9 cellular contexts compared by ENCODE assay signal in genomic region chr11:61567286-61568061, GRCh38. TPM values are rescaled to one million over a fixed set of nuclear protein-coding genes. Genes with fewer than 3 reads are reported as not detected.
DNase-seq lines count a peak whose midpoint lies in the region; ATAC-seq, FAIRE-seq and TF ChIP-seq lines count a peak whose summit lies in the region.
"Had no signal": no experiment of that assay in that cellular context is flagged by ENCODE, and none has a peak within 500 bp of the region (broad histone marks: within the 10 kb centered on the region; RNA-seq: fewer than 3 reads in every experiment).

No MANE protein-coding gene starts in this region.

- no peak overlapping the region for H3K27ac Mint-ChIP-seq in activated CD8-positive, alpha-beta T cell treated with anti-CD3 and anti-CD28 coated beads, Interleukin-2, amount 10 ng/mL, durations not matched to agents 7 days and 5 days
- H3K27ac Mint-ChIP-seq: activated naive CD8-positive, alpha-beta T cell had no signal

- H3K36me3 ChIP-seq in H1 (ENCODE audit: control insufficient read depth in 2 of 4, insufficient read depth in 4 of 4, low read length in 3 of 4): no peaks in the 10 kb centered on the region
- no peaks in the 10 kb centered on the region for H3K36me3 ChIP-seq in mesenchymal stem cell (ENCODE audit: control insufficient read depth in 1 of 2, insufficient read depth in 2 of 2, low read depth in 1 of 2, low read length in 2 of 2)

- H3K9me3 ChIP-seq in H1 (ENCODE audit: insufficient read depth in 2 of 2, low read depth in 1 of 2, low read length in 1 of 2): no peaks in the 10 kb centered on the region
- no peaks in the 10 kb centered on the region for H3K9me3 ChIP-seq in mesenchymal stem cell (ENCODE audit: control insufficient read depth, low read length)

- H4K5ac ChIP-seq in H1 (ENCODE audit: insufficient read length, low read depth, low read length): no peak overlapping the region

- H3K4me3 Mint-ChIP-seq in activated CD8-positive, alpha-beta T cell treated with anti-CD3 and anti-CD28 coated beads, Interleukin-2, amount 10 ng/mL, durations not matched to agents 7 days and 5 days: no peak overlapping the region
- H3K4me3 Mint-ChIP-seq: activated naive CD8-positive, alpha-beta T cell had no signal

- peaks cover 4% of the 10 kb centered on the region for H3K23me2 ChIP-seq in H1 (ENCODE audit: low read depth, low read length)

- H2BK120ac ChIP-seq in H1 (replicated peaks; ENCODE audit: low read depth, low read length) (no peak overlapping the region), mesenchymal stem cell (ENCODE audit: low read depth, low read length) (no peak overlapping the region)

- H2BK5ac ChIP-seq in H1 (ENCODE audit: low read depth, low read length): no peak overlapping the region
- no peak overlapping the region for H2BK5ac ChIP-seq in mesenchymal stem cell (ENCODE audit: low read depth, low read length, poor library complexity, severe bottlenecking)

- TF ChIP-seq POLR2A in H1 (IDR thresholded peaks at IDR 0.05; ENCODE audit: control extremely low read depth in 1 of 2, low read depth in 2 of 2, low read length in 2 of 2): no peak

- H2AK5ac ChIP-seq in H1 (ENCODE audit: low read depth, low read length) (no peak overlapping the region), mesenchymal stem cell (ENCODE audit: low read length, severe bottlenecking) (no peak overlapping the region)

- H2BK12ac ChIP-seq in H1 (ENCODE audit: low read depth, low read length) (no peak overlapping the region), mesenchymal stem cell (ENCODE audit: low read length in 2 of 2) (no peak overlapping the region)

- H3K4me1 Mint-ChIP-seq in activated CD8-positive, alpha-beta T cell treated with anti-CD3 and anti-CD28 coated beads, Interleukin-2, amount 10 ng/mL, durations not matched to agents 7 days and 5 days (ENCODE audit: low read depth): no peaks in the 10 kb centered on the region

- H3K23ac ChIP-seq in H1 (ENCODE audit: insufficient read length) (no peak overlapping the region), mesenchymal stem cell (ENCODE audit: low read length in 2 of 2) (no peak overlapping the region)

- POLR2A ChIA-PET in GM10248 (lab: Yijun Ruan, JAX): interaction anchor here (1.0 kb wide), 1 partner anchor 7 kb away, joined by 3 read pairs; no protein-coding TSS in a partner anchor
- POLR2A ChIA-PET in activated CD8-positive, alpha-beta T cell treated with anti-CD3 and anti-CD28 coated beads, Interleukin-2, amount 10 ng/mL, durations not matched to agents 7 days and 5 days (lab: Charles Lee): interaction anchor here (1.0 kb wide), 1 partner anchor 20 kb away, joined by 3 read pairs; no protein-coding TSS in a partner anchor
- POLR2A ChIA-PET in H1 (lab: Charles Lee; ENCODE audit: partially characterized antibody): interaction anchor here (0.6 to 1.5 kb wide), 10 partner anchors 10 to 279 kb away, joined by 3 to 4 read pairs (median 3); no protein-coding TSS in a partner anchor

- H3K27me3 ChIP-seq in H1 (replicated peaks in 1 of 4; ENCODE audit: control insufficient read depth in 3 of 4, extremely low read depth in 1 of 4, insufficient read depth in 3 of 4, low read length in 3 of 4) (peaks cover 0 to 10% (median 4%) of the 10 kb centered on the region in 4 experiments; a peak in 3 of 7 replicates), mesenchymal stem cell (ENCODE audit: control insufficient read depth in 1 of 2, insufficient read depth in 1 of 2, low read length in 2 of 2) (peaks cover 75 to 81% of the 10 kb centered on the region in 2 experiments)

- peak; percentile 40 to 63; a peak in 3 of 4 replicates for TF ChIP-seq RAD21 in H1 (IDR thresholded peaks at IDR 0.05 in 1 of 2, conservative IDR thresholded peaks at IDR 0.05 in 1 of 2; ENCODE audit: low read depth in 2 of 2, low read length in 2 of 2)

- H3K14ac ChIP-seq in H1 (ENCODE audit: insufficient read length) (no peak overlapping the region), mesenchymal stem cell (ENCODE audit: low read length in 2 of 2) (no peak overlapping the region)

- CTCF ChIA-PET in GM10248 (lab: Yijun Ruan, JAX): interaction anchor here (0.8 to 3.2 kb wide), 9 partner anchors 9 to 121 kb away, joined by 3 to 11 read pairs (median 3); partner anchors contain the start of gene SYT7
- CTCF ChIA-PET in activated CD8-positive, alpha-beta T cell treated with anti-CD3 and anti-CD28 coated beads, Interleukin-2, amount 10 ng/mL, durations not matched to agents 7 days and 5 days (lab: Charles Lee): interaction anchor here (0.9 to 1.9 kb wide), 5 partner anchors 14 to 71 kb away, joined by 3 to 7 read pairs (median 5); no protein-coding TSS in a partner anchor
- CTCF ChIA-PET in H1 (lab: Charles Lee; ENCODE audit: partially characterized antibody): interaction anchor here (0.7 to 13.8 kb wide), 42 partner anchors 9 to 303 kb away, joined by 3 to 330 read pairs (median 6); partner anchors contain the start of gene SYT7

- H4K91ac ChIP-seq in H1 (replicated peaks; ENCODE audit: insufficient read length, low read length) (no peak overlapping the region), mesenchymal stem cell (ENCODE audit: low read length) (no peak overlapping the region)

- no peak overlapping the region for H2BK20ac ChIP-seq in H1 (ENCODE audit: low read length)

- H3K27ac ChIP-seq in H1 (ENCODE audit: low read depth, low read length): no peak overlapping the region
- H3K27ac ChIP-seq in mesenchymal stem cell (ENCODE audit: low read length, poor library complexity, severe bottlenecking): no peak overlapping the region

- H3K56ac ChIP-seq in H1 (replicated peaks; ENCODE audit: insufficient read length, low read depth, low read length): no peak overlapping the region

- H3K4me1 ChIP-seq in H1 (replicated peaks in 1 of 4; ENCODE audit: control insufficient read depth in 3 of 4, insufficient read depth in 4 of 4, low read length in 3 of 4) (peaks cover 0 to 14% (median 5%) of the 10 kb centered on the region in 4 experiments; a peak in 5 of 7 replicates), mesenchymal stem cell (ENCODE audit: control insufficient read depth, insufficient read depth, low read depth, low read length) (peaks cover 3% of the 10 kb centered on the region)

- ATAC-seq in activated CD8-positive, alpha-beta T cell treated with anti-CD3 and anti-CD28 coated beads, Interleukin-2, amount 10 ng/mL, durations not matched to agents 7 days and 5 days: peak; percentile 89
- ATAC-seq in GM21447 (IDR thresholded peaks at IDR 0.05; ENCODE audit: unreplicated experiment): no peak
- ATAC-seq in GM19395 (IDR thresholded peaks at IDR 0.05; ENCODE audit: unreplicated experiment): no peak

- TF ChIP-seq CTCF in GM10248 (IDR thresholded peaks at IDR 0.05; ENCODE audit: control extremely low read depth, extremely low read depth, low read depth, missing control alignments) (peak; percentile 6), H1 (IDR thresholded peaks at IDR 0.05; ENCODE audit: control extremely low read depth in 1 of 3, insufficient read depth in 1 of 3, low read depth in 1 of 3, low read length in 3 of 3) (peak; percentile 95 to 98 (median 96))

- H4K8ac ChIP-seq in H1 (ENCODE audit: extremely low read depth, insufficient read depth, low read length) (no peak overlapping the region; the same call in 1 of the 2 replicates), mesenchymal stem cell (ENCODE audit: low read length) (no peak overlapping the region)

- DNase-seq in GM10248 (ENCODE audit: extremely low spot score) (peak; percentile 84), NCI-H460 (ENCODE audit: extremely low read depth, low read depth) (peak; percentile 75), H1 (ENCODE audit: low read depth in 1 of 2, low spot score in 2 of 2) (peak; percentile 58 to 98), mesenchymal stem cell (peak; percentile 72)
- peak; percentile 88 for DNase-seq in activated CD8-positive, alpha-beta T cell treated with anti-CD3 and anti-CD28 coated beads, Interleukin-2, amount 10 ng/mL, durations not matched to agents 7 days and 5 days
- peak; percentile 36 to 50 for DNase-seq in stimulated activated CD8-positive, alpha-beta memory T cell treated with anti-CD3 and anti-CD28 coated beads, Interleukin-15, amount 100 ng/mL, for 48 hours (ENCODE audit: low read depth in 2 of 2)

- no peaks in the 10 kb centered on the region; a peak in 1 of 4 replicates for H3K79me2 ChIP-seq in H1 (ENCODE audit: control insufficient read depth in 1 of 2, insufficient read depth in 2 of 2, low read length in 2 of 2)

- peak overlapping the region; percentile 16 to 54 (median 39); a peak in 6 of 8 replicates for H3K4me3 ChIP-seq in H1 (ENCODE audit: extremely low read depth in 1 of 4, insufficient read depth in 2 of 4, low read depth in 3 of 4, low read length in 4 of 4)
- peak overlapping the region in 1 of 2 experiments; percentile 69 for H3K4me3 ChIP-seq in mesenchymal stem cell (ENCODE audit: insufficient read depth in 1 of 2, low read depth in 1 of 2, low read length in 2 of 2)

- H3K18ac ChIP-seq in H1 (ENCODE audit: extremely low read depth, low read length): peak overlapping the region; percentile 94; the same call in 1 of the 2 replicates
- no peak overlapping the region for H3K18ac ChIP-seq in mesenchymal stem cell (ENCODE audit: low read depth in 1 of 2, low read length in 2 of 2)

- peaks cover 8% of the 10 kb centered on the region for H3K79me1 ChIP-seq in H1 (ENCODE audit: low read depth, low read length)
- no peaks in the 10 kb centered on the region for H3K79me1 ChIP-seq in mesenchymal stem cell (replicated peaks; ENCODE audit: low read length, poor library complexity, severe bottlenecking)

- H3K9ac ChIP-seq in H1 (replicated peaks in 1 of 4; ENCODE audit: extremely low read depth in 1 of 4, low read depth in 3 of 4, low read length in 3 of 4) (no peak overlapping the region), mesenchymal stem cell (ENCODE audit: low read length) (no peak overlapping the region)

- H3K27me3 Mint-ChIP-seq in activated CD8-positive, alpha-beta T cell treated with anti-CD3 and anti-CD28 coated beads, Interleukin-2, amount 10 ng/mL, durations not matched to agents 7 days and 5 days (ENCODE audit: low read depth): peaks cover 13% of the 10 kb centered on the region

- peak overlapping the region; percentile 75 to 98 for H3K4me2 ChIP-seq in H1 (ENCODE audit: insufficient read depth in 1 of 2, low read depth in 2 of 2, low read length in 2 of 2)
- H3K4me2 ChIP-seq in mesenchymal stem cell (ENCODE audit: low read length, poor library complexity, severe bottlenecking): no peak overlapping the region

- H3K36me3 Mint-ChIP-seq in activated CD8-positive, alpha-beta T cell treated with anti-CD3 and anti-CD28 coated beads, Interleukin-2, amount 10 ng/mL, durations not matched to agents 7 days and 5 days (ENCODE audit: low read depth): no peaks in the 10 kb centered on the region
- H3K36me3 Mint-ChIP-seq: activated naive CD8-positive, alpha-beta T cell had no signal

- no peak for TF ChIP-seq EP300 in H1 (IDR thresholded peaks at IDR 0.05; ENCODE audit: borderline replicate concordance in 1 of 2, low read depth in 2 of 2, low read length in 2 of 2)

- peaks cover 9 to 30% of the 10 kb centered on the region in 2 experiments for H4K20me1 ChIP-seq in H1 (replicated peaks in 1 of 2; ENCODE audit: control insufficient read depth in 1 of 2, insufficient read depth in 2 of 2, low read length in 2 of 2)

- H3K9me3 Mint-ChIP-seq in activated CD8-positive, alpha-beta T cell treated with anti-CD3 and anti-CD28 coated beads, Interleukin-2, amount 10 ng/mL, durations not matched to agents 7 days and 5 days (ENCODE audit: insufficient read depth): no peaks in the 10 kb centered on the region

- peak; percentile 63 for FAIRE-seq in H1 (lab: Jason Lieb, UNC)

- WGBS in H1 (ENCODE audit: extremely low coverage in 1 of 2, insufficient coverage in 1 of 2, insufficient read length in 1 of 2, insufficient replicate concordance in 2 of 2, low coverage in 1 of 2, low lambda C conversion rate in 2 of 2, missing lambda C conversion rate in 1 of 2), 2 experiments: 5% methylated on average over 45 of the region's 46 CpGs; no CpG with 5 or more reads in 1 of the 2 experiments
- 2% methylated on average over 41 of the region's 46 CpGs for WGBS in mesenchymal stem cell

- no peak overlapping the region for H2BK15ac ChIP-seq in H1 (ENCODE audit: low read length)
- no peak overlapping the region for H2BK15ac ChIP-seq in mesenchymal stem cell (ENCODE audit: low read depth, poor library complexity, severe bottlenecking)

- H3K4ac ChIP-seq in H1 (replicated peaks; ENCODE audit: insufficient read length, low read depth, low read length) (no peak overlapping the region), mesenchymal stem cell (ENCODE audit: low read depth in 1 of 2, low read length in 2 of 2) (no peak overlapping the region)

- H2AFZ ChIP-seq in H1 (ENCODE audit: low read length): no peak overlapping the region
- H2AFZ ChIP-seq in mesenchymal stem cell (ENCODE audit: low read depth, low read length): no peak overlapping the region

RNA-seq across cellular contexts. Expression of gene SYT7, which starts 13.4 kb away (rescaled TPM):
- total RNA-seq in NCI-H460 (2014; rRNA removed; shearing (Covaris generic)): 0.29 and 0.47 TPM in 2 replicates
- 0.63 and 1.0 TPM in 2 replicates for polyA plus RNA-seq in NCI-H460 (2014; cell fraction: nucleus; rRNA removed)
- not detected for total RNA-seq in activated CD8-positive, alpha-beta T cell treated with anti-CD3 and anti-CD28 coated beads, Interleukin-2, amount 10 ng/mL, durations not matched to agents 7 days and 5 days
- 10.5 and 10.6 TPM in 2 replicates for total RNA-seq in H1 (2021; fragmentation: NEBNext Ultra II Directional; extraction: Animal tissue kit (Norgen Biotek cat#: 25700))
- 9.6 and 14.4 TPM in 2 replicates for polyA plus RNA-seq in H1 (2011; rRNA removed)
- polyA plus RNA-seq in H1 (2011; cell fraction: cytosol; rRNA removed): 9.2 TPM
- 23.5 TPM for polyA plus RNA-seq in H1 (2011; cell fraction: nucleus; rRNA removed)
- 9.2 to 16.6 TPM (median 13.7 TPM) in 4 replicates for polyA plus RNA-seq in H1 (2012, experiment 1 of 2)
- 7.6 TPM for polyA plus RNA-seq in H1 (2012, experiment 2 of 2)
- 10.6 TPM for polyA plus RNA-seq in H1 (2013, experiment 1 of 2)
- polyA plus RNA-seq in H1 (2013, experiment 2 of 2): 10.5 TPM
- 5.7 and 8.6 TPM in 2 replicates for polyA minus RNA-seq in H1 (2011; rRNA and poly(A)+ RNA removed)
- 8.2 TPM for polyA minus RNA-seq in H1 (2011; cell fraction: cytosol; rRNA and poly(A)+ RNA removed)
- polyA minus RNA-seq in H1 (2011; cell fraction: nucleus; rRNA and poly(A)+ RNA removed): 6.4 TPM
- 0.06 TPM for polyA plus RNA-seq in mesenchymal stem cell (2013, experiment 1 of 2)
- polyA plus RNA-seq in mesenchymal stem cell (2013, experiment 2 of 2): under 0.01 TPM

RNA-seq across cellular contexts. Expression of gene LRRC10B, which starts 58.9 kb away (rescaled TPM):
- not detected in 2 replicates for total RNA-seq in NCI-H460 (2014; rRNA removed; shearing (Covaris generic))
- not detected in 2 replicates for polyA plus RNA-seq in NCI-H460 (2014; cell fraction: nucleus; rRNA removed)
- not detected for total RNA-seq in activated CD8-positive, alpha-beta T cell treated with anti-CD3 and anti-CD28 coated beads, Interleukin-2, amount 10 ng/mL, durations not matched to agents 7 days and 5 days
- total RNA-seq in H1 (2021; fragmentation: NEBNext Ultra II Directional; extraction: Animal tissue kit (Norgen Biotek cat#: 25700)): 0.47 and 0.61 TPM in 2 replicates
- 0.71 and 1.1 TPM in 2 replicates for polyA plus RNA-seq in H1 (2011; rRNA removed)
- 0.58 TPM for polyA plus RNA-seq in H1 (2011; cell fraction: cytosol; rRNA removed)
- polyA plus RNA-seq in H1 (2011; cell fraction: nucleus; rRNA removed): 1.1 TPM
- 0.15 to 0.57 TPM (median 0.38 TPM) in 4 replicates for polyA plus RNA-seq in H1 (2012, experiment 1 of 2)
- polyA plus RNA-seq in H1 (2012, experiment 2 of 2): 0.66 TPM
- 0.51 TPM for polyA plus RNA-seq in H1 (2013, experiment 1 of 2)
- polyA plus RNA-seq in H1 (2013, experiment 2 of 2): 0.53 TPM
- 0.27 and 0.79 TPM in 2 replicates for polyA minus RNA-seq in H1 (2011; rRNA and poly(A)+ RNA removed)
- polyA minus RNA-seq in H1 (2011; cell fraction: cytosol; rRNA and poly(A)+ RNA removed): not detected
- polyA minus RNA-seq in H1 (2011; cell fraction: nucleus; rRNA and poly(A)+ RNA removed): 1.2 TPM
- not detected for polyA plus RNA-seq in mesenchymal stem cell (2013, experiment 1 of 2)
- 0.03 TPM for polyA plus RNA-seq in mesenchymal stem cell (2013, experiment 2 of 2)
